9 cellular contexts compared by ENCODE assay signal in genomic region chr1:163361123-163361934, GRCh38. TPM values are rescaled to one million over a fixed set of nuclear protein-coding genes. Genes with fewer than 3 reads are reported as not detected.
DNase-seq lines count a peak whose midpoint lies in the region; ATAC-seq, FAIRE-seq and TF ChIP-seq lines count a peak whose summit lies in the region.
"Had no signal": no experiment of that assay in that cellular context is flagged by ENCODE, and none has a peak within 500 bp of the region (broad histone marks: within the 10 kb centered on the region; RNA-seq: fewer than 3 reads in every experiment).

No MANE protein-coding gene starts in this region.

- ATAC-seq in GM18519 (IDR thresholded peaks at IDR 0.05; ENCODE audit: low FRiP score, unreplicated experiment): no peak

- peaks cover 7% of the 10 kb centered on the region for H3K27me3 Mint-ChIP-seq in nephron progenitor cell (ENCODE audit: low read depth, poor library complexity)
- H3K27me3 Mint-ChIP-seq in activated T-helper 1 cell treated with anti-CD3 and anti-CD28 coated beads, Interleukin-12 subunit alpha, Interleukin-12 subunit beta, Interleukin-2, Interleukin-4 antibody, amounts not matched to agents 30 ng/mL and 10 ng/mL and 1 ng/mL, durations not matched to agents 14 hours and 24 hours and 36 hours (ENCODE audit: insufficient read depth): peaks cover 16% of the 10 kb centered on the region

- intact Hi-C loops in activated T-helper 1 cell treated with anti-CD3 and anti-CD28 coated beads, Interleukin-12 subunit alpha, Interleukin-12 subunit beta, Interleukin-2, Interleukin-4 antibody, amounts not matched to agents 30 ng/mL and 10 ng/mL and 1 ng/mL, durations not matched to agents 14 hours and 24 hours and 36 hours (cut with micrococcal nuclease): loop anchor here (5.0 kb wide), 1 partner anchor 166 kb away; no protein-coding TSS in a partner anchor

- DNase-seq in HFF-Myc (ENCODE audit: extremely low read depth, low read depth): no peak
- DNase-seq in NCI-H2196 treated with DMSO at 0.1 percent for 48 hours (lab: John Stamatoyannopoulos, UW; ENCODE audit: unreplicated experiment): peak; percentile 22
- no peak for DNase-seq in brain microvascular endothelial cell
- peak; percentile 18 for DNase-seq in nephron progenitor cell
- no peak for DNase-seq in GM19239 (ENCODE audit: insufficient read length, low spot score)
- DNase-seq in activated T-helper 1 cell treated with anti-CD3 and anti-CD28 coated beads, Interleukin-12 subunit alpha, Interleukin-12 subunit beta, Interleukin-2, Interleukin-4 antibody, amounts not matched to agents 30 ng/mL and 10 ng/mL and 1 ng/mL, durations not matched to agents 14 hours and 24 hours and 36 hours (ENCODE audit: low spot score): no peak
- DNase-seq: naive B cell had no signal

- in situ Hi-C loops in brain microvascular endothelial cell (cut with HindIII; ENCODE audit: low pct_ligation_motif_present, low sequenced_read_pairs): no loop called here

- no peaks in the 10 kb centered on the region for H3K27me3 ChIP-seq in brain microvascular endothelial cell (replicated peaks)

- H3K4me1 Mint-ChIP-seq in nephron progenitor cell: no peaks in the 10 kb centered on the region
- peaks cover 9% of the 10 kb centered on the region for H3K4me1 Mint-ChIP-seq in activated T-helper 1 cell treated with anti-CD3 and anti-CD28 coated beads, Interleukin-12 subunit alpha, Interleukin-12 subunit beta, Interleukin-2, Interleukin-4 antibody, amounts not matched to agents 30 ng/mL and 10 ng/mL and 1 ng/mL, durations not matched to agents 14 hours and 24 hours and 36 hours (ENCODE audit: low read depth)
- H3K4me1 Mint-ChIP-seq: naive B cell had no signal

- H3K4me3 Mint-ChIP-seq in nephron progenitor cell: no peak overlapping the region
- H3K4me3 Mint-ChIP-seq in activated T-helper 1 cell treated with anti-CD3 and anti-CD28 coated beads, Interleukin-12 subunit alpha, Interleukin-12 subunit beta, Interleukin-2, Interleukin-4 antibody, amounts not matched to agents 30 ng/mL and 10 ng/mL and 1 ng/mL, durations not matched to agents 14 hours and 24 hours and 36 hours: no peak overlapping the region
- H3K4me3 Mint-ChIP-seq: naive B cell had no signal

- H3K4me3 ChIP-seq in HFF-Myc (replicated peaks; ENCODE audit: low read depth, low read length): no peak overlapping the region
- H3K4me3 ChIP-seq in brain microvascular endothelial cell (ENCODE audit: low read depth, low read length): no peak overlapping the region

- no peak overlapping the region for H3K27ac Mint-ChIP-seq in nephron progenitor cell
- H3K27ac Mint-ChIP-seq in activated T-helper 1 cell treated with anti-CD3 and anti-CD28 coated beads, Interleukin-12 subunit alpha, Interleukin-12 subunit beta, Interleukin-2, Interleukin-4 antibody, amounts not matched to agents 30 ng/mL and 10 ng/mL and 1 ng/mL, durations not matched to agents 14 hours and 24 hours and 36 hours: no peak overlapping the region
- H3K27ac Mint-ChIP-seq: naive B cell had no signal

- FAIRE-seq in G401.6 (lab: Jason Lieb, UNC) (peak; percentile 74), GM19239 (lab: Jason Lieb, UNC) (no peak)

- no peak overlapping the region for H3K27ac ChIP-seq in brain microvascular endothelial cell

- no peaks in the 10 kb centered on the region for H3K9me3 Mint-ChIP-seq in nephron progenitor cell
- no peaks in the 10 kb centered on the region for H3K9me3 Mint-ChIP-seq in activated T-helper 1 cell treated with anti-CD3 and anti-CD28 coated beads, Interleukin-12 subunit alpha, Interleukin-12 subunit beta, Interleukin-2, Interleukin-4 antibody, amounts not matched to agents 30 ng/mL and 10 ng/mL and 1 ng/mL, durations not matched to agents 14 hours and 24 hours and 36 hours
- H3K9me3 Mint-ChIP-seq: naive B cell had no signal

- peak; percentile 20 for TF ChIP-seq CTCF in HFF-Myc (IDR thresholded peaks at IDR 0.05; ENCODE audit: low read depth, low read length, missing control alignments)
- peak; percentile 64 for TF ChIP-seq CTCF in brain microvascular endothelial cell (IDR thresholded peaks at IDR 0.05; ENCODE audit: low read depth, low read length, missing control alignments)
- peak; percentile 57 for TF ChIP-seq CTCF in nephron progenitor cell (IDR thresholded peaks at IDR 0.05)

- H3K36me3 Mint-ChIP-seq in nephron progenitor cell (ENCODE audit: low read depth): no peaks in the 10 kb centered on the region
- peaks cover 7% of the 10 kb centered on the region for H3K36me3 Mint-ChIP-seq in activated T-helper 1 cell treated with anti-CD3 and anti-CD28 coated beads, Interleukin-12 subunit alpha, Interleukin-12 subunit beta, Interleukin-2, Interleukin-4 antibody, amounts not matched to agents 30 ng/mL and 10 ng/mL and 1 ng/mL, durations not matched to agents 14 hours and 24 hours and 36 hours (ENCODE audit: low read depth)
- H3K36me3 Mint-ChIP-seq: naive B cell had no signal

- H3K36me3 ChIP-seq in brain microvascular endothelial cell (replicated peaks): no peaks in the 10 kb centered on the region

RNA-seq across cellular contexts. Expression of gene NUF2, which starts 39.6 kb away (rescaled TPM):
- total RNA-seq in activated T-helper 1 cell treated with anti-CD3 and anti-CD28 coated beads, Interleukin-12 subunit alpha, Interleukin-12 subunit beta, Interleukin-2, Interleukin-4 antibody, amounts not matched to agents 30 ng/mL and 10 ng/mL and 1 ng/mL, durations not matched to agents 14 hours and 24 hours and 36 hours: 36.8 and 37.7 TPM in 2 replicates

Comparison
In these comparisons a context has a peak if more than half of its experiments do, and no peak if none do; other contexts are left out.
1. DNase-seq: peak in NCI-H2196 treated with DMSO at 0.1 percent for 48 hours (single experiment) and nephron progenitor cell (single experiment); none in HFF-Myc (single experiment), brain microvascular endothelial cell (single experiment), GM19239 (single experiment) and activated T-helper 1 cell treated with anti-CD3 and anti-CD28 coated beads, Interleukin-12 subunit alpha, Interleukin-12 subunit beta, Interleukin-2, Interleukin-4 antibody, amounts not matched to agents 30 ng/mL and 10 ng/mL and 1 ng/mL, durations not matched to agents 14 hours and 24 hours and 36 hours (single experiment).
2. Peak in every context shown above with its lines, with median percentiles within 50 percentile points of each other: CTCF ChIP-seq.